Comparison of ENCODE assay signal across 8 cellular contexts in the genomic region with DNA sequence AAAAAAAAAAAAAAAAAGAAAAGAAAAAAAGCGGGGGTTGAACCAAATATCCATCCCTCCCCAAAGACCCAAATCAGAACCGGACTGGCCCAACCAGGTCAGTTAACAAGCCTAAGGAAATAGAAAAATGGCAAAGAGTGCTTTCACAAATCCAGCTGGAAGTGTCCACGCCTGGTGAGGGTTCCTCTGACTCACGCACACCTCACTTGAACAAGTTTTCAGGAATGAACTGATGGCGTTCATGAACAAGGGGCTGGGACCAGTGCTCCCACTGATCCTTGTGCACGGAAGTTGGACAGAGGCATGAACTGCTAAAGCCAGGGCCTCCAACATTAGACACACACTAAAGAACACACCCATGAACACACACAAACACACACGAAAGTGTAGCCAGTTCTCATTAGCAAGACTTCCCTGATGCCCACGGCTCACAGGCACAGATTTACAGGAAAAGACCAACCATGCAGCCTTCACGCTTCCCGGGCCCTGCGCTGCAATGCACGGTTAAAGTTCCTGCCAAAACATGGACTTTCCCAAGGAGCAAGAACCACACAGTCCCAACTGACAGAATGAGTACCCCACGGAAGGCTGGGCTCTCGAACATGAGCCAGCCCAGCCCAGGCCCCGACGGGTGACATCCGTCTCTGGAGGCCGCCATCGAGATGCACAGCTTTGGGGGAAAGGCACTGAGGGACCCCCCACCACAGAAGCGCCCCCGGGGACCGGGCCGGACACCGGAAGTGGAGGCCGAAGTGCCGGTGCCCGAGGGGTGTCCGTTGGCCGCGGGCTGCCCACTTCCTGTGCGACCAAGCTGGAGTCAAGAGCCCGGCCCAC. TPM values are rescaled to one million over a fixed set of nuclear protein-coding genes. Genes with fewer than 3 reads are reported as not detected.
DNase-seq lines count a peak whose midpoint lies in the region; ATAC-seq and TF ChIP-seq lines count a peak whose summit lies in the region.

No MANE protein-coding gene starts in this region.

- peak overlapping the region; percentile 94 for H3K4me3 Mint-ChIP-seq in activated CD8-positive, alpha-beta T cell treated with anti-CD3 and anti-CD28 coated beads for 36 hours

- H3K27ac ChIP-seq in HUES6 (ENCODE audit: low read depth, low read length), result peak overlapping the region; percentile 82
- H3K27ac ChIP-seq in neuronal stem cell (replicated peaks; ENCODE audit: low read length), result peak overlapping the region; percentile 81

- DNase-seq in Caki2 (ENCODE audit: low read depth) (peak; percentile 20), fibroblast of pulmonary artery (ENCODE audit: low read depth) (peak; percentile 40), neuronal stem cell (ENCODE audit: low spot score) (peak; percentile 3), inferior parietal cortex (ENCODE audit: extremely low spot score) (no peak)
- peak; percentile 44 for DNase-seq in activated CD8-positive, alpha-beta T cell treated with anti-CD3 and anti-CD28 coated beads for 36 hours

- peaks cover 38% of the 10 kb centered on the region for H3K36me3 Mint-ChIP-seq in activated CD8-positive, alpha-beta T cell treated with anti-CD3 and anti-CD28 coated beads for 36 hours (ENCODE audit: low read depth)

- peak overlapping the region; percentile 94 for H3K18ac ChIP-seq in neuronal stem cell (ENCODE audit: low read length)

- H3K79me1 ChIP-seq in neuronal stem cell (ENCODE audit: low read depth, low read length), result peaks cover 2% of the 10 kb centered on the region

- H3K9me3 ChIP-seq in HUES6 (ENCODE audit: control insufficient read depth, insufficient read depth, low read depth, low read length) (no peaks in the 10 kb centered on the region), neuronal stem cell (replicated peaks in 1 of 2; ENCODE audit: control insufficient read depth in 2 of 2, insufficient read depth in 1 of 2, low read depth in 1 of 2, low read length in 2 of 2) (no peaks in the 10 kb centered on the region)

- H3K9me3 Mint-ChIP-seq in activated CD8-positive, alpha-beta T cell treated with anti-CD3 and anti-CD28 coated beads for 36 hours, result no peaks in the 10 kb centered on the region

- H3K27ac Mint-ChIP-seq in activated CD8-positive, alpha-beta T cell treated with anti-CD3 and anti-CD28 coated beads for 36 hours, result peak overlapping the region; percentile 97

- no peak for TF ChIP-seq CTCF in activated CD8-positive, alpha-beta T cell treated with anti-CD3 and anti-CD28 coated beads for 36 hours (IDR thresholded peaks at IDR 0.05)
- no peak for TF ChIP-seq CTCF in fibroblast of pulmonary artery (IDR thresholded peaks at IDR 0.05; ENCODE audit: low read length, missing control alignments)

- no peaks in the 10 kb centered on the region for H3K27me3 Mint-ChIP-seq in activated CD8-positive, alpha-beta T cell treated with anti-CD3 and anti-CD28 coated beads for 36 hours

- H3K9ac ChIP-seq in HUES6 (ENCODE audit: low read length) (peak overlapping the region; percentile 97), neuronal stem cell (ENCODE audit: low read depth, low read length, poor library complexity) (peak overlapping the region; percentile 97)

- peak overlapping the region; percentile 26 for H4K91ac ChIP-seq in neuronal stem cell (ENCODE audit: low read depth, low read length, poor library complexity)

- peak overlapping the region; percentile 84 for H3K4me2 ChIP-seq in neuronal stem cell (ENCODE audit: insufficient read depth, low read length, poor library complexity, severe bottlenecking)

- in situ Hi-C loops in Caki2 (cut with HindIII; ENCODE audit: low pct_unique_long_range_greater_than_20kb, low sequenced_read_pairs), result no loop called here

- POLR2A ChIA-PET in activated CD8-positive, alpha-beta T cell treated with anti-CD3 and anti-CD28 coated beads for 36 hours (lab: Charles Lee), result interaction anchor here (0.8 to 3.7 kb wide), 23 partner anchors 10 to 98 kb away, joined by 3 to 23 read pairs (median 5); a partner anchor contains a TSS

- H2BK15ac ChIP-seq in neuronal stem cell (ENCODE audit: low read length), result no peak overlapping the region

- peak overlapping the region; percentile 67 for H3K14ac ChIP-seq in neuronal stem cell (ENCODE audit: low read length)

- no peak overlapping the region for H4K8ac ChIP-seq in neuronal stem cell (ENCODE audit: low read depth, low read length)

- H2AFZ ChIP-seq in neuronal stem cell (ENCODE audit: low read length), result peak overlapping the region; percentile 99

- no peak overlapping the region for H3K4ac ChIP-seq in neuronal stem cell (ENCODE audit: low read length)

- no CpG with 5 or more reads among the region's 32 CpGs for WGBS in neuronal stem cell (ENCODE audit: extremely low coverage in 2 of 2, insufficient read length in 2 of 2, insufficient replicate concordance in 1 of 2), 2 donors

- intact Hi-C loops in activated CD8-positive, alpha-beta T cell treated with anti-CD3 and anti-CD28 coated beads for 36 hours (cut with micrococcal nuclease), result no loop called here

- peaks cover 16% of the 10 kb centered on the region for H3K36me3 ChIP-seq in HUES6 (ENCODE audit: control insufficient read depth, insufficient read depth, low read length)
- peaks cover 4 to 37% of the 10 kb centered on the region in 2 donors for H3K36me3 ChIP-seq in neuronal stem cell (replicated peaks in 1 of 2; ENCODE audit: control insufficient read depth in 2 of 2, insufficient read depth in 2 of 2, low read length in 2 of 2)

- peak overlapping the region; percentile 0 for H2AK5ac ChIP-seq in neuronal stem cell (ENCODE audit: low read depth, low read length)

- H2BK120ac ChIP-seq in neuronal stem cell (ENCODE audit: low read depth, low read length), result no peak overlapping the region

- H3K4me3 ChIP-seq in HUES6 (ENCODE audit: low read depth, low read length), result peak overlapping the region; percentile 87
- peak overlapping the region; percentile 86 for H3K4me3 ChIP-seq in fibroblast of pulmonary artery (replicated peaks; ENCODE audit: low read depth, low read length)
- H3K4me3 ChIP-seq in neuronal stem cell (ENCODE audit: low read length in 2 of 2), result peak overlapping the region; percentile 85 to 94

- peak overlapping the region; percentile 60 for H2BK12ac ChIP-seq in neuronal stem cell (ENCODE audit: low read length)

- CTCF ChIA-PET in activated CD8-positive, alpha-beta T cell treated with anti-CD3 and anti-CD28 coated beads for 36 hours (lab: Charles Lee), result interaction anchor here (0.7 to 4.7 kb wide), 6 partner anchors 32 to 95 kb away, joined by 3 to 24 read pairs (median 5); no protein-coding TSS in a partner anchor

- peak; percentile 20 for ATAC-seq in GM21423 (IDR thresholded peaks at IDR 0.05; ENCODE audit: unreplicated experiment)
- ATAC-seq in activated CD8-positive, alpha-beta T cell treated with anti-CD3 and anti-CD28 coated beads for 36 hours, result no peak
- ATAC-seq in GM18519 (IDR thresholded peaks at IDR 0.05; ENCODE audit: low FRiP score, unreplicated experiment), result no peak

- peaks cover 41% of the 10 kb centered on the region for H3K4me1 Mint-ChIP-seq in activated CD8-positive, alpha-beta T cell treated with anti-CD3 and anti-CD28 coated beads for 36 hours (ENCODE audit: low read depth)

- H3K23ac ChIP-seq in neuronal stem cell (ENCODE audit: low read depth, low read length, poor library complexity), result peak overlapping the region; percentile 75

- H2BK5ac ChIP-seq in neuronal stem cell (ENCODE audit: low read length), result peak overlapping the region; percentile 95

- H3K4me1 ChIP-seq in HUES6 (ENCODE audit: control insufficient read depth, insufficient read depth, low read length) (no peaks in the 10 kb centered on the region), neuronal stem cell (ENCODE audit: control insufficient read depth in 2 of 2, insufficient read depth in 1 of 2, low read depth in 1 of 2, low read length in 2 of 2) (peaks cover 2 to 7% of the 10 kb centered on the region in 2 donors)

- no peaks in the 10 kb centered on the region for H3K27me3 ChIP-seq in HUES6 (ENCODE audit: control insufficient read depth, insufficient read depth, low read length)
- H3K27me3 ChIP-seq in neuronal stem cell (ENCODE audit: control insufficient read depth in 3 of 3, insufficient read depth in 3 of 3, low read depth in 1 of 3, low read length in 3 of 3), result no peaks in the 10 kb centered on the region

RNA-seq across cellular contexts. Expression of a gene that starts 0.9 kb away (rescaled TPM):
- total RNA-seq in Caki2 (2014; rRNA removed; shearing (Covaris generic); ENCODE audit: low replicate concordance), result 25.4 and 39.0 TPM in 2 replicates
- 100 to 1,000 TPM; 372 to 379 TPM for total RNA-seq in activated CD8-positive, alpha-beta T cell treated with anti-CD3 and anti-CD28 coated beads for 36 hours
- 94.9 TPM for polyA plus RNA-seq in neuronal stem cell (2013, experiment 1 of 2)
- 102 TPM for polyA plus RNA-seq in neuronal stem cell (2013, experiment 2 of 2)

RNA-seq across cellular contexts. Expression of a gene that starts 37.2 kb away (rescaled TPM):
- total RNA-seq in Caki2 (2014; rRNA removed; shearing (Covaris generic); ENCODE audit: low replicate concordance), result 1.9 and 2.5 TPM in 2 replicates
- total RNA-seq in activated CD8-positive, alpha-beta T cell treated with anti-CD3 and anti-CD28 coated beads for 36 hours, result 1 to 10 TPM; 6.3 to 6.6 TPM
- polyA plus RNA-seq in neuronal stem cell (2013, experiment 1 of 2), result 14.4 TPM
- polyA plus RNA-seq in neuronal stem cell (2013, experiment 2 of 2), result 15.0 TPM

RNA-seq across cellular contexts. Expression of a gene that starts 58.1 kb away (rescaled TPM):
- 64.6 and 65.2 TPM in 2 replicates for total RNA-seq in Caki2 (2014; rRNA removed; shearing (Covaris generic); ENCODE audit: low replicate concordance)
- 100 to 1,000 TPM; 151 to 153 TPM for total RNA-seq in activated CD8-positive, alpha-beta T cell treated with anti-CD3 and anti-CD28 coated beads for 36 hours
- polyA plus RNA-seq in neuronal stem cell (2013, experiment 1 of 2), result 37.7 TPM
- polyA plus RNA-seq in neuronal stem cell (2013, experiment 2 of 2), result 37.5 TPM
